ENCODE assay signal across 21 cellular contexts in the genomic region with DNA sequence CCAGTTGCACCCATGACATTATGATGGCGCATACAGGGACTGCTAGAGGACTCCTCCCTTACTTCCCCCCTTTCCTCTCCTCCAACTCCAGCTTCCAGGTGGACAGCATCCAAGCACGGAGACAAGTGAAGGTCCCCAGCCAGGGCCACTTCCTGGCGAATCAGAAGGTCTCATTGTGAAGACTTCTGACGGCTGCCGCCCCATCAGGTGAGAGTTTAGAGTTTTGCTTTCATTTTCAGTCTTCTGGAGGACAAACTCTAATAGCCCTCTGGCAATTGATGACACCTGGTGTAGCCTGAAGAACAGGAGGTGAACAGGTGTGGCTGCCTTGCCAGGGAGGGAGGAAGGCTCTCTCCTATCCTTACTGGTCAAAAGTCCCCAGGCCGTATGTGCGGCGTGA.
"Had no signal": no experiment of that assay in that cellular context is flagged by ENCODE, and none has a peak within 500 bp of the region (broad histone marks: within the 10 kb centered on the region; RNA-seq: fewer than 3 reads in every experiment).

No MANE protein-coding gene starts in this region.

- H3K27me3 ChIP-seq: brain microvascular endothelial cell, colonic mucosa, tibial nerve, vagina had no signal

- DNase-seq: activated CD4-positive, alpha-beta T cell treated with anti-CD3 and anti-CD28 coated beads, Interleukin-2, amount 50 U/mL, for 1 hour; activated CD8-positive, alpha-beta memory T cell treated with anti-CD3 and anti-CD28 coated beads, Interleukin-2, amount 50 U/mL, for 4 hours; activated effector memory CD4-positive, alpha-beta T cell treated with Interleukin-2 at 50 U/mL for 16 hours; activated naive CD4-positive, alpha-beta T cell treated with anti-CD3 and anti-CD28 coated beads, Interleukin-2, amount 50 U/mL, for 16 hours; activated T-cell treated with anti-CD3 and anti-CD28 coated beads, Interleukin-2, amount 50 U/mL, for 4 hours; aorta; brain microvascular endothelial cell; central memory CD4-positive, alpha-beta T cell; colonic mucosa; foreskin melanocyte; glutamatergic neuron; kidney; nephron progenitor cell; occipital lobe; retina; stimulated activated naive CD8-positive, alpha-beta T cell treated with anti-CD3 and anti-CD28 coated beads, Interleukin-15, Interleukin-2, amounts not matched to agents 100 U/mL and 50 U/mL, for 24 hours; substantia nigra had no signal

- H3K27ac ChIP-seq: brain microvascular endothelial cell, colonic mucosa, tibial nerve, vagina had no signal

- ATAC-seq: activated T-cell treated with anti-CD3 and anti-CD28 coated beads, Interleukin-2, amount 50 U/mL, for 4 hours; left lobe of liver; stimulated activated naive CD8-positive, alpha-beta T cell treated with anti-CD3 and anti-CD28 coated beads, Interleukin-15, Interleukin-2, amounts not matched to agents 100 U/mL and 50 U/mL, for 24 hours had no signal

- H3K4me3 Mint-ChIP-seq: activated T-cell treated with anti-CD3 and anti-CD28 coated beads, Interleukin-2, amount 50 U/mL, for 4 hours; mesothelial cell of epicardium; nephron progenitor cell had no signal

- H3K4me1 ChIP-seq: colonic mucosa, tibial nerve, vagina had no signal

- H3K36me3 Mint-ChIP-seq: mesothelial cell of epicardium had no signal

- H3K36me3 ChIP-seq: brain microvascular endothelial cell, colonic mucosa, tibial nerve, vagina had no signal

- H3K9me3 ChIP-seq: colonic mucosa, tibial nerve, vagina had no signal

- H3K27ac Mint-ChIP-seq: mesothelial cell of epicardium, nephron progenitor cell had no signal

- H3K4me3 ChIP-seq: colonic mucosa, tibial nerve, vagina had no signal

- H3K9me3 Mint-ChIP-seq: activated T-cell treated with anti-CD3 and anti-CD28 coated beads, Interleukin-2, amount 50 U/mL, for 4 hours; mesothelial cell of epicardium had no signal

- H3K4me1 Mint-ChIP-seq: mesothelial cell of epicardium, nephron progenitor cell had no signal
